In the genomic region with DNA sequence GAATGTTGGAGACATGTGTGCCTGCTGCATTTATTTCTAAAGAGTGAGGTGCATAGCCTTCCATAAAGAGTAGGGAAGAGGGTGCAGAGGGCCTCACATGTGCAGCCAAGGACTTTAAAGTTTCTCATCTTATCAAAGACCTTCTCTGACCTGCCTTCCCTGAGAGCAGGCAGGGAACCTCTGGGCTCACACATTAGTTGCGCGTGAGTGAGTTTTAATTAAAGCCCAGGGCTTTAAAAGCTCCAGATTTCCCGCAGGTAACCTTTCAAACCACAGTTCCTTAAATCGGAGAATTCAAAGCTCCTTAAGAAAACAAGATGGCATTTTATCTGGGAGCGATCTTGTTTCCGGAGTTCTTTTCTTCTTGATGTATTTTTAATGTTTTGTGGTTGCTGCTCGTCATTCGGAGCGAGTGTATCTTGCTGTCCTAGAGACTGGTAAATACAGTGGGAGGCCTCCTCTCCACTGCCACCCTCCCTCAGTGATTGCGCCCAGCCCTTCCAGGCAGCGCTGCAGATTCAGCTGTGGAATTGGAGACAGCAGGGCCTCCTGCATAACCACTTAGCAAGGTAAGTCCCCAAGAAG, we compare ENCODE assay signal across 18 cellular contexts.
DNase-seq lines count a peak whose midpoint lies in the region; ATAC-seq and TF ChIP-seq lines count a peak whose summit lies in the region.
"Had no signal": no experiment of that assay in that cellular context is flagged by ENCODE, and none has a peak within 500 bp of the region (broad histone marks: within the 10 kb centered on the region; RNA-seq: fewer than 3 reads in every experiment).

No MANE protein-coding gene starts in this region.

- DNase-seq in DMS79 (lab: John Stamatoyannopoulos, UW) = peak; percentile 82
- no peak for DNase-seq in WTC11 (ENCODE audit: low spot score)
- DNase-seq in nephron progenitor cell = peak; percentile 4
- no peak for DNase-seq in NCI-H146 (lab: John Stamatoyannopoulos, UW)
- DNase-seq in RKO (ENCODE audit: low spot score) = no peak
- no peak for DNase-seq in NCI-H2107 (lab: John Stamatoyannopoulos, UW)
- DNase-seq: HCEC 1CT, MM.1S, NCI-H1092, NCI-H2081 treated with DMSO at 0.1 percent for 48 hours, NCI-H345, NCI-H526 treated with DMSO at 0.1 percent for 48 hours, SJCRH30, T-helper 2 cell had no signal

- no peaks in the 10 kb centered on the region for H3K9me3 ChIP-seq in HEK293 (ENCODE audit: control insufficient read depth, insufficient read depth, low read depth, low read length)
- H3K9me3 ChIP-seq: SJCRH30 had no signal

- TF ChIP-seq CTCF in HEK293 (tag by site-specific recombination; IDR thresholded peaks at IDR 0.05) (no peak), WTC11 (IDR thresholded peaks at IDR 0.05) (no peak), nephron progenitor cell (IDR thresholded peaks at IDR 0.05) (no peak)

- H3K9me3 Mint-ChIP-seq in WTC11 = peaks cover 24% of the 10 kb centered on the region
- H3K9me3 Mint-ChIP-seq in nephron progenitor cell = peaks cover 9% of the 10 kb centered on the region

- H3K4me3 ChIP-seq in HEK293 (ENCODE audit: low read depth, low read length) = no peak overlapping the region
- H3K4me3 ChIP-seq: SJCRH30 had no signal

- POLR2A ChIA-PET in HEK293 (lab: Yijun Ruan, JAX) = no interaction called here
- POLR2A ChIA-PET in WTC11 (lab: Charles Lee) = no interaction called here

- H3K4me3 Mint-ChIP-seq in WTC11 = no peak overlapping the region
- H3K4me3 Mint-ChIP-seq in nephron progenitor cell = no peak overlapping the region
- H3K4me3 Mint-ChIP-seq: IgD-negative memory B cell had no signal

- ATAC-seq in WTC11 = peak; percentile 38; the same call in 1 of the 2 replicates
- no peak for ATAC-seq in GM21529 (IDR thresholded peaks at IDR 0.05; ENCODE audit: unreplicated experiment)

- no peak overlapping the region for H3K27ac ChIP-seq in HEK293 (ENCODE audit: extremely low read depth, low read depth, low read length)
- H3K27ac ChIP-seq: C4-2B, SJCRH30 had no signal

- H3K36me3 ChIP-seq in HEK293 (ENCODE audit: control insufficient read depth in 2 of 2, insufficient read depth in 1 of 2, low read length in 2 of 2) = no peaks in the 10 kb centered on the region
- H3K36me3 ChIP-seq: SJCRH30 had no signal

- H3K27me3 Mint-ChIP-seq in WTC11 (ENCODE audit: low read depth) (no peaks in the 10 kb centered on the region; the same call in 1 of the 2 replicates), nephron progenitor cell (ENCODE audit: low read depth, poor library complexity) (peaks cover 10% of the 10 kb centered on the region)

- H3K4me1 ChIP-seq in HEK293 (ENCODE audit: control insufficient read depth, insufficient read depth, low read length) = no peaks in the 10 kb centered on the region

- H3K27ac Mint-ChIP-seq in WTC11 (no peak overlapping the region), nephron progenitor cell (peak overlapping the region; percentile 82)
- H3K27ac Mint-ChIP-seq: IgD-negative memory B cell had no signal

- H3K36me3 Mint-ChIP-seq in WTC11 = peaks cover 18% of the 10 kb centered on the region
- no peaks in the 10 kb centered on the region for H3K36me3 Mint-ChIP-seq in nephron progenitor cell (ENCODE audit: low read depth)
- H3K36me3 Mint-ChIP-seq: IgD-negative memory B cell had no signal

- CTCF ChIA-PET in HEK293 (lab: Yijun Ruan, JAX) = interaction anchor here (0.5 to 1.7 kb wide), 6 partner anchors 13 to 744 kb away, joined by 3 to 8 read pairs (median 4); no protein-coding TSS in a partner anchor
- CTCF ChIA-PET in WTC11 (lab: Charles Lee) = interaction anchor here (1.0 to 3.9 kb wide), 3 partner anchors 9 to 281 kb away, joined by 3 to 21 read pairs (median 3); no protein-coding TSS in a partner anchor

- H3K4me1 Mint-ChIP-seq in WTC11 = peaks cover 23% of the 10 kb centered on the region
- peaks cover 20% of the 10 kb centered on the region for H3K4me1 Mint-ChIP-seq in nephron progenitor cell
- H3K4me1 Mint-ChIP-seq: IgD-negative memory B cell had no signal

TF ChIP-seq in HEK293, 187 proteins besides CTCF, POLR2A, EP300 and RAD21:
- TF ChIP-seq TCF7L2 (IDR thresholded peaks at IDR 0.05; ENCODE audit: borderline replicate concordance, low read depth, low read length) (peak; percentile 46; the same call in 1 of the 2 replicates), ZNF677 (tag by site-specific recombination; IDR thresholded peaks at IDR 0.05) (no peak), SP3 (tag by site-specific recombination; IDR thresholded peaks at IDR 0.05) (no peak), OSR2 (tag by site-specific recombination; IDR thresholded peaks at IDR 0.05) (peak; percentile 43; the same call in 1 of the 2 replicates), GLIS1 (tag by site-specific recombination; IDR thresholded peaks at IDR 0.05) (peak; percentile 44)
- TF ChIP-seq, protein P1, sequence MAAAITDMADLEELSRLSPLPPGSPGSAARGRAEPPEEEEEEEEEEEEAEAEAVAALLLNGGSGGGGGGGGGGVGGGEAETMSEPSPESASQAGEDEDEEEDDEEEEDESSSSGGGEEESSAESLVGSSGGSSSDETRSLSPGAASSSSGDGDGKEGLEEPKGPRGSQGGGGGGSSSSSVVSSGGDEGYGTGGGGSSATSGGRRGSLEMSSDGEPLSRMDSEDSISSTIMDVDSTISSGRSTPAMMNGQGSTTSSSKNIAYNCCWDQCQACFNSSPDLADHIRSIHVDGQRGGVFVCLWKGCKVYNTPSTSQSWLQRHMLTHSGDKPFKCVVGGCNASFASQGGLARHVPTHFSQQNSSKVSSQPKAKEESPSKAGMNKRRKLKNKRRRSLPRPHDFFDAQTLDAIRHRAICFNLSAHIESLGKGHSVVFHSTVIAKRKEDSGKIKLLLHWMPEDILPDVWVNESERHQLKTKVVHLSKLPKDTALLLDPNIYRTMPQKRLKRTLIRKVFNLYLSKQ (tag by site-specific recombination; IDR thresholded peaks at IDR 0.05; ENCODE audit: borderline replicate concordance) = no peak
- TF ChIP-seq, protein P2, sequence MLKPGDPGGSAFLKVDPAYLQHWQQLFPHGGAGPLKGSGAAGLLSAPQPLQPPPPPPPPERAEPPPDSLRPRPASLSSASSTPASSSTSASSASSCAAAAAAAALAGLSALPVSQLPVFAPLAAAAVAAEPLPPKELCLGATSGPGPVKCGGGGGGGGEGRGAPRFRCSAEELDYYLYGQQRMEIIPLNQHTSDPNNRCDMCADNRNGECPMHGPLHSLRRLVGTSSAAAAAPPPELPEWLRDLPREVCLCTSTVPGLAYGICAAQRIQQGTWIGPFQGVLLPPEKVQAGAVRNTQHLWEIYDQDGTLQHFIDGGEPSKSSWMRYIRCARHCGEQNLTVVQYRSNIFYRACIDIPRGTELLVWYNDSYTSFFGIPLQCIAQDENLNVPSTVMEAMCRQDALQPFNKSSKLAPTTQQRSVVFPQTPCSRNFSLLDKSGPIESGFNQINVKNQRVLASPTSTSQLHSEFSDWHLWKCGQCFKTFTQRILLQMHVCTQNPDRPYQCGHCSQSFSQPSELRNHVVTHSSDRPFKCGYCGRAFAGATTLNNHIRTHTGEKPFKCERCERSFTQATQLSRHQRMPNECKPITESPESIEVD (tag by site-specific recombination; IDR thresholded peaks at IDR 0.05) = 0 out of 2 replicates have a peak, but pooled peaks have one; percentile 8

TF ChIP-seq in WTC11, 78 proteins besides CTCF, POLR2A, EP300 and RAD21:
- TF ChIP-seq, protein P3, sequence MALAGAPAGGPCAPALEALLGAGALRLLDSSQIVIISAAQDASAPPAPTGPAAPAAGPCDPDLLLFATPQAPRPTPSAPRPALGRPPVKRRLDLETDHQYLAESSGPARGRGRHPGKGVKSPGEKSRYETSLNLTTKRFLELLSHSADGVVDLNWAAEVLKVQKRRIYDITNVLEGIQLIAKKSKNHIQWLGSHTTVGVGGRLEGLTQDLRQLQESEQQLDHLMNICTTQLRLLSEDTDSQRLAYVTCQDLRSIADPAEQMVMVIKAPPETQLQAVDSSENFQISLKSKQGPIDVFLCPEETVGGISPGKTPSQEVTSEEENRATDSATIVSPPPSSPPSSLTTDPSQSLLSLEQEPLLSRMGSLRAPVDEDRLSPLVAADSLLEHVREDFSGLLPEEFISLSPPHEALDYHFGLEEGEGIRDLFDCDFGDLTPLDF (CRISPR knock-in tag; IDR thresholded peaks at IDR 0.05) = no peak
- TF ChIP-seq SMAD4 (CRISPR knock-in tag; IDR thresholded peaks at IDR 0.05) (no peak), MYBL2 (CRISPR knock-in tag; IDR thresholded peaks at IDR 0.05) (no peak), ESRRA (CRISPR knock-in tag; IDR thresholded peaks at IDR 0.05; ENCODE audit: borderline replicate concordance) (no peak), ETV6 (CRISPR knock-in tag; IDR thresholded peaks at IDR 0.05) (no peak), NR3C1 (CRISPR knock-in tag; conservative IDR thresholded peaks at IDR 0.05; ENCODE audit: low read depth) (no peak), ZNF232 (CRISPR knock-in tag; IDR thresholded peaks at IDR 0.05) (no peak), JUN (CRISPR knock-in tag; IDR thresholded peaks at IDR 0.05) (no peak), KAT7 (CRISPR knock-in tag; IDR thresholded peaks at IDR 0.05; ENCODE audit: borderline replicate concordance) (no peak)
- TF ChIP-seq, protein P4, sequence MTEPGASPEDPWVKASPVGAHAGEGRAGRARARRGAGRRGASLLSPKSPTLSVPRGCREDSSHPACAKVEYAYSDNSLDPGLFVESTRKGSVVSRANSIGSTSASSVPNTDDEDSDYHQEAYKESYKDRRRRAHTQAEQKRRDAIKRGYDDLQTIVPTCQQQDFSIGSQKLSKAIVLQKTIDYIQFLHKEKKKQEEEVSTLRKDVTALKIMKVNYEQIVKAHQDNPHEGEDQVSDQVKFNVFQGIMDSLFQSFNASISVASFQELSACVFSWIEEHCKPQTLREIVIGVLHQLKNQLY (CRISPR knock-in tag; IDR thresholded peaks at IDR 0.05) = no peak
- TF ChIP-seq, protein P5, sequence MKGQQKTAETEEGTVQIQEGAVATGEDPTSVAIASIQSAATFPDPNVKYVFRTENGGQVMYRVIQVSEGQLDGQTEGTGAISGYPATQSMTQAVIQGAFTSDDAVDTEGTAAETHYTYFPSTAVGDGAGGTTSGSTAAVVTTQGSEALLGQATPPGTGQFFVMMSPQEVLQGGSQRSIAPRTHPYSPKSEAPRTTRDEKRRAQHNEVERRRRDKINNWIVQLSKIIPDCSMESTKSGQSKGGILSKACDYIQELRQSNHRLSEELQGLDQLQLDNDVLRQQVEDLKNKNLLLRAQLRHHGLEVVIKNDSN (CRISPR knock-in tag; IDR thresholded peaks at IDR 0.05) = no peak
- TF ChIP-seq, protein P6, sequence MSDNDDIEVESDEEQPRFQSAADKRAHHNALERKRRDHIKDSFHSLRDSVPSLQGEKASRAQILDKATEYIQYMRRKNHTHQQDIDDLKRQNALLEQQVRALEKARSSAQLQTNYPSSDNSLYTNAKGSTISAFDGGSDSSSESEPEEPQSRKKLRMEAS (CRISPR knock-in tag; IDR thresholded peaks at IDR 0.05) = no peak
- TF ChIP-seq, protein P7, sequence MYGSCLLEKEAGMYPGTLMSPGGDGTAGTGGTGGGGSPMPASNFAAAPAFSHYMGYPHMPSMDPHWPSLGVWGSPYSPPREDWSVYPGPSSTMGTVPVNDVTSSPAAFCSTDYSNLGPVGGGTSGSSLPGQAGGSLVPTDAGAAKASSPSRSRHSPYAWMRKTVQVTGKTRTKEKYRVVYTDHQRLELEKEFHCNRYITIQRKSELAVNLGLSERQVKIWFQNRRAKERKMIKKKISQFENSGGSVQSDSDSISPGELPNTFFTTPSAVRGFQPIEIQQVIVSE (CRISPR knock-in tag; IDR thresholded peaks at IDR 0.05; ENCODE audit: borderline replicate concordance) = no peak

Comparison
In these comparisons a context has a peak if more than half of its experiments do, and no peak if none do; other contexts are left out.
1. DNase-seq: peak in DMS79 (single experiment) and nephron progenitor cell (single experiment); none in WTC11 (single experiment), NCI-H146 (single experiment), RKO (single experiment) and NCI-H2107 (single experiment).